Comparison of ENCODE assay signal across 32 cellular contexts in genomic region chr6:28956331-28956730, GRCh38.
"Had no signal": no experiment of that assay in that cellular context is flagged by ENCODE, and none has a peak within 500 bp of the region (broad histone marks: within the 10 kb centered on the region; RNA-seq: fewer than 3 reads in every experiment).

No MANE protein-coding gene starts in this region.

- H3K27ac ChIP-seq: PC-9, RWPE1, WERI-Rb-1 had no signal

- ATAC-seq: activated CD8-positive, alpha-beta T cell treated with anti-CD3 and anti-CD28 coated beads for 36 hours; activated naive CD8-positive, alpha-beta T cell treated with anti-CD3 and anti-CD28 coated beads, Interleukin-2, amount 50 U/mL, for 24 hours; Right ventricle myocardium inferior had no signal

- H3K4me3 Mint-ChIP-seq: activated CD4-positive, alpha-beta T cell treated with anti-CD3 and anti-CD28 coated beads, Interleukin-2, amount 10 ng/mL, durations not matched to agents 24 days and 14 days; activated CD8-positive, alpha-beta T cell treated with anti-CD3 and anti-CD28 coated beads for 36 hours; activated naive CD4-positive, alpha-beta T cell treated with anti-CD3 and anti-CD28 coated beads for 36 hours; activated naive CD8-positive, alpha-beta T cell; activated naive CD8-positive, alpha-beta T cell treated with anti-CD3 and anti-CD28 coated beads, Interleukin-2, amount 50 U/mL, for 24 hours; activated T-helper 1 cell treated with anti-CD3 and anti-CD28 coated beads, Interleukin-12 subunit alpha, Interleukin-12 subunit beta, Interleukin-2, Interleukin-4 antibody, amounts not matched to agents 30 ng/mL and 10 ng/mL and 1 ng/mL, durations not matched to agents 14 hours and 24 hours and 36 hours; brain had no signal

- H3K27me3 ChIP-seq: MG63 had no signal

- H3K36me3 Mint-ChIP-seq: brain had no signal

- H3K36me3 ChIP-seq: MG63, WERI-Rb-1 had no signal

- H3K27ac Mint-ChIP-seq: activated CD4-positive, alpha-beta T cell treated with anti-CD3 and anti-CD28 coated beads, Interleukin-2, amount 10 ng/mL, durations not matched to agents 24 days and 14 days; activated CD8-positive, alpha-beta T cell treated with anti-CD3 and anti-CD28 coated beads for 36 hours; activated naive CD4-positive, alpha-beta T cell treated with anti-CD3 and anti-CD28 coated beads for 36 hours; activated naive CD8-positive, alpha-beta T cell; activated naive CD8-positive, alpha-beta T cell treated with anti-CD3 and anti-CD28 coated beads, Interleukin-2, amount 50 U/mL, for 24 hours; activated T-helper 1 cell treated with anti-CD3 and anti-CD28 coated beads, Interleukin-12 subunit alpha, Interleukin-12 subunit beta, Interleukin-2, Interleukin-4 antibody, amounts not matched to agents 30 ng/mL and 10 ng/mL and 1 ng/mL, durations not matched to agents 14 hours and 24 hours and 36 hours; brain had no signal

- H2AFZ ChIP-seq: PC-9 had no signal

- DNase-seq: activated CD4-positive, alpha-beta T cell treated with anti-CD3 and anti-CD28 coated beads, Interleukin-2, amount 10 ng/mL, durations not matched to agents 24 days and 14 days; activated CD4-positive, alpha-beta T cell treated with anti-CD3 and anti-CD28 coated beads, Interleukin-2, amount 50 U/mL, for 4 hours; activated CD4-positive, CD25-positive, alpha-beta regulatory T cell; activated CD8-positive, alpha-beta T cell treated with anti-CD3 and anti-CD28 coated beads for 36 hours; activated gamma-delta T cell treated with Interleukin-2 at 50 U/mL for 16 hours; activated naive CD4-positive, alpha-beta T cell treated with anti-CD3 and anti-CD28 coated beads for 36 hours; activated naive CD8-positive, alpha-beta T cell treated with anti-CD3 and anti-CD28 coated beads, Interleukin-2, amount 50 U/mL, for 24 hours; activated T-cell treated with anti-CD3 and anti-CD28 coated beads, Interleukin-2, amount 50 U/mL, for 1 hour; anterior cingulate cortex; caudate nucleus; cerebellar nuclear complex; Kasumi-1; MG63; NCI-H1048; NCI-H1105 treated with DMSO at 0.1 percent for 48 hours; NCI-H1436; NCI-H1694; NCI-H1930; NCI-H2081 treated with DMSO at 0.1 percent for 48 hours; NCI-H226; NCI-H446 treated with DMSO at 0.1 percent for 48 hours; NCI-H524; NCI-H69; NK-92 treated with Interleukin-12 subunit alpha and Interleukin-12 subunit beta, amount 100 ng/mL, for 24 hours; PC-9; T1000; WERI-Rb-1 had no signal

- H3K4me3 ChIP-seq: MG63, PC-9 had no signal

- H3K9me3 ChIP-seq: MG63 had no signal

- H3K9me3 Mint-ChIP-seq: activated CD8-positive, alpha-beta T cell treated with anti-CD3 and anti-CD28 coated beads for 36 hours; activated naive CD4-positive, alpha-beta T cell treated with anti-CD3 and anti-CD28 coated beads for 36 hours; activated naive CD8-positive, alpha-beta T cell treated with anti-CD3 and anti-CD28 coated beads, Interleukin-2, amount 50 U/mL, for 24 hours; activated T-helper 1 cell treated with anti-CD3 and anti-CD28 coated beads, Interleukin-12 subunit alpha, Interleukin-12 subunit beta, Interleukin-2, Interleukin-4 antibody, amounts not matched to agents 30 ng/mL and 10 ng/mL and 1 ng/mL, durations not matched to agents 14 hours and 24 hours and 36 hours had no signal

- H3K4me2 ChIP-seq: PC-9 had no signal
